In genomic region chr2:29372185-29372584, GRCh38 we compare ENCODE assay signal across 18 cellular contexts.
DNase-seq lines count a peak whose midpoint lies in the region; ATAC-seq and TF ChIP-seq lines count a peak whose summit lies in the region.
"Had no signal": no experiment of that assay in that cellular context is flagged by ENCODE, and none has a peak within 500 bp of the region (broad histone marks: within the 10 kb centered on the region; RNA-seq: fewer than 3 reads in every experiment).

No MANE protein-coding gene starts in this region.

- intact Hi-C loops in MCF 10A (cut with micrococcal nuclease), result no loop called here
- intact Hi-C loops in mammary epithelial cell (cut with micrococcal nuclease), result no loop called here
- intact Hi-C loops in sciatic nerve (cut with DNase I), result no loop called here

- BruUV-seq in MCF 10A (replicated peaks; lab: Mats Ljungman, UMichigan) (no TSS peak), mammary epithelial cell (replicated peaks; lab: Mats Ljungman, UMichigan) (no TSS peak)

- POLR2A ChIA-PET in MCF 10A (lab: Yijun Ruan, JAX), result no interaction called here

- no peaks in the 10 kb centered on the region for H3K79me2 ChIP-seq in mammary epithelial cell (ENCODE audit: insufficient read depth, low read length)

- TF ChIP-seq CTCF in MCF 10A (IDR thresholded peaks at IDR 0.05; ENCODE audit: unreplicated experiment) (no peak), mammary epithelial cell (conservative IDR thresholded peaks at IDR 0.05 in 1 of 2, IDR thresholded peaks at IDR 0.05 in 1 of 2; ENCODE audit: extremely low read depth in 1 of 2, insufficient read depth in 1 of 2, low read depth in 1 of 2, low read length in 2 of 2) (no peak), right atrium auricular region (IDR thresholded peaks at IDR 0.05) (no peak)

- no peak overlapping the region for H3K9ac ChIP-seq in mammary epithelial cell (ENCODE audit: insufficient read depth, low read length)

- H3K4me1 ChIP-seq in mammary epithelial cell (ENCODE audit: insufficient read depth, low read length) (no peaks in the 10 kb centered on the region), right atrium auricular region (no peaks in the 10 kb centered on the region)
- H3K4me1 ChIP-seq: BE2C had no signal

- H3K36me3 ChIP-seq in mammary epithelial cell (ENCODE audit: insufficient read depth, low read length) (no peaks in the 10 kb centered on the region), right atrium auricular region (no peaks in the 10 kb centered on the region)
- H3K36me3 ChIP-seq: BE2C had no signal

- peaks cover 26% of the 10 kb centered on the region for H3K27me3 Mint-ChIP-seq in MCF 10A (ENCODE audit: insufficient read depth, unreplicated experiment)

- no peak overlapping the region for H2AFZ ChIP-seq in mammary epithelial cell (ENCODE audit: low read depth, low read length)

- H3K27ac ChIP-seq in mammary epithelial cell (ENCODE audit: insufficient read depth, low read depth, low read length) (no peak overlapping the region), right atrium auricular region (no peak overlapping the region)
- H3K27ac ChIP-seq: 22Rv1 had no signal

- no peaks in the 10 kb centered on the region for H3K9me3 ChIP-seq in mammary epithelial cell (replicated peaks; ENCODE audit: insufficient read depth, low read length)
- H3K9me3 ChIP-seq in right atrium auricular region, result no peaks in the 10 kb centered on the region
- H3K9me3 ChIP-seq: BE2C had no signal

- H3K9me3 Mint-ChIP-seq in MCF 10A (ENCODE audit: unreplicated experiment), result no peaks in the 10 kb centered on the region
- H3K9me3 Mint-ChIP-seq: CD4-positive, alpha-beta T cell had no signal

- WGBS in mammary epithelial cell (ENCODE audit: low coverage, missing lambda C conversion rate), result 83% methylated on average over 2 of the region's 2 CpGs

- H3K27me3 ChIP-seq in mammary epithelial cell (ENCODE audit: insufficient read depth, low read length) (no peaks in the 10 kb centered on the region), right atrium auricular region (no peaks in the 10 kb centered on the region)
- H3K27me3 ChIP-seq: BE2C had no signal

- H3K27ac Mint-ChIP-seq in MCF 10A (ENCODE audit: low read depth, unreplicated experiment), result no peak overlapping the region
- H3K27ac Mint-ChIP-seq: CD4-positive, alpha-beta T cell had no signal

- CTCF ChIA-PET in MCF 10A (lab: Yijun Ruan, JAX), result interaction anchor here (0.6 kb wide), 1 partner anchor 257 kb away, joined by 3 read pairs; no protein-coding TSS in a partner anchor
- CTCF ChIA-PET in mammary epithelial cell (lab: Charles Lee; ENCODE audit: low non-redundant PET), result no interaction called here

- dilution Hi-C loops in mammary epithelial cell (cut with HindIII; ENCODE audit: low sequenced_read_pairs), result no loop called here

- in situ Hi-C loops in mammary epithelial cell (cut with MboI; ENCODE audit: low sequenced_read_pairs in 2 of 2), result no loop called here

- no peaks in the 10 kb centered on the region for H3K36me3 Mint-ChIP-seq in MCF 10A (ENCODE audit: insufficient read depth, unreplicated experiment)

- ATAC-seq in sciatic nerve, result no peak

- H3K4me3 ChIP-seq in mammary epithelial cell (replicated peaks in 1 of 3; ENCODE audit: insufficient read depth in 1 of 3, low read depth in 2 of 3, low read length in 3 of 3) (no peak overlapping the region), right atrium auricular region (no peak overlapping the region)

- no peak overlapping the region for H3K4me3 Mint-ChIP-seq in MCF 10A (ENCODE audit: unreplicated experiment)
- H3K4me3 Mint-ChIP-seq: CD4-positive, alpha-beta T cell had no signal

- peak; percentile 40 for DNase-seq in MCF 10A (ENCODE audit: unreplicated experiment)
- no peak for DNase-seq in mammary epithelial cell
- peak; percentile 55 for DNase-seq in astrocyte of the hippocampus (ENCODE audit: low read depth, low spot score)
- DNase-seq in iris pigment epithelial cell (ENCODE audit: low read depth), result peak; percentile 61
- no peak for DNase-seq in right atrium auricular region (ENCODE audit: low spot score)
- no peak for DNase-seq in NCI-H82 treated with DMSO at 0.1 percent for 48 hours (lab: John Stamatoyannopoulos, UW; ENCODE audit: unreplicated experiment)
- no peak for DNase-seq in activated CD4-positive, alpha-beta T cell treated with anti-CD3 and anti-CD28 coated beads for 48 hours
- DNase-seq in sciatic nerve (ENCODE audit: low spot score), result no peak
- DNase-seq: BE2C; CD4-positive, alpha-beta T cell; IMR-90; Kasumi-1; MV-4-11; NCI-H1417 treated with DMSO at 0.1 percent for 48 hours; NCI-H2029; NCI-H2171 treated with DMSO at 0.1 percent for 48 hours; NCI-H748 treated with DMSO at 0.1 percent for 48 hours had no signal

- no peaks in the 10 kb centered on the region for H4K20me1 ChIP-seq in mammary epithelial cell (ENCODE audit: insufficient read depth, low read length)

- peaks cover 6% of the 10 kb centered on the region for H3K4me1 Mint-ChIP-seq in MCF 10A (ENCODE audit: insufficient read depth, unreplicated experiment)

- no peak overlapping the region for H3K4me2 ChIP-seq in mammary epithelial cell (ENCODE audit: insufficient read depth, low read depth, low read length)

Comparison
In these comparisons a context has a peak if more than half of its experiments do, and no peak if none do; other contexts are left out.
1. DNase-seq: peak in MCF 10A (single experiment), astrocyte of the hippocampus (single experiment) and iris pigment epithelial cell (single experiment); none in mammary epithelial cell (single experiment), right atrium auricular region (single experiment), NCI-H82 treated with DMSO at 0.1 percent for 48 hours (single experiment), activated CD4-positive, alpha-beta T cell treated with anti-CD3 and anti-CD28 coated beads for 48 hours (single experiment) and sciatic nerve (single experiment).